Comparison of ENCODE assay signal across 8 cellular contexts in genomic region chr2:96261328-96262003, GRCh38. TPM values are rescaled to one million over a fixed set of nuclear protein-coding genes. Genes with fewer than 3 reads are reported as not detected.
DNase-seq lines count a peak whose midpoint lies in the region; ATAC-seq and TF ChIP-seq lines count a peak whose summit lies in the region.
"Had no signal": no experiment of that assay in that cellular context is flagged by ENCODE, and none has a peak within 500 bp of the region (broad histone marks: within the 10 kb centered on the region; RNA-seq: fewer than 3 reads in every experiment).

No MANE protein-coding gene starts in this region.

- no peak for TF ChIP-seq CTCF in HCT116 (IDR thresholded peaks at IDR 0.05 in 2 of 3, conservative IDR thresholded peaks at IDR 0.05 in 1 of 3; ENCODE audit: borderline replicate concordance in 1 of 3, insufficient read depth in 1 of 3, low read depth in 2 of 3, low read length in 2 of 3)
- TF ChIP-seq CTCF in VCaP (conservative IDR thresholded peaks at IDR 0.05) = no peak
- TF ChIP-seq CTCF in liver (IDR thresholded peaks at IDR 0.05; ENCODE audit: low read depth, low read length, missing input control) = no peak
- no peak for TF ChIP-seq CTCF in stomach (IDR thresholded peaks at IDR 0.05)

- intact Hi-C loops in HCT116 (cut with micrococcal nuclease) = loop anchor here (2.0 kb wide), 1 partner anchor 53 kb away; the partner anchor contains the start of gene STARD7
- intact Hi-C loops in stomach (cut with DNase I; ENCODE audit: low total_unique reads) = loop anchor here (10.0 kb wide), 1 partner anchor 47 kb away; no protein-coding TSS in a partner anchor

- H3K36me3 ChIP-seq in HCT116 (ENCODE audit: control insufficient read depth in 1 of 2, insufficient read depth in 2 of 2, low read length in 2 of 2) (peaks cover 0 to 7% of the 10 kb centered on the region in 2 experiments; a peak in 1 of 4 replicates), liver (ENCODE audit: control insufficient read depth in 4 of 4, insufficient read depth in 3 of 4, low read depth in 1 of 4, low read length in 3 of 4) (peaks cover 0 to 3% (median 0%) of the 10 kb centered on the region in 4 donors), stomach (peaks cover 0 to 50% (median 33%) of the 10 kb centered on the region in 4 donors)

- H3K27ac ChIP-seq in HCT116 (ENCODE audit: low read depth, low read length) = peak overlapping the region; percentile 63
- H3K27ac ChIP-seq in VCaP = peak overlapping the region; percentile 70
- H3K27ac ChIP-seq in liver (ENCODE audit: low read depth in 1 of 2, low read length in 2 of 2) = peak overlapping the region; percentile 87 to 95
- H3K27ac ChIP-seq in stomach = peak overlapping the region; percentile 72 to 94 (median 81)
- H3K27ac ChIP-seq: SJSA1 had no signal

- H3K9me2 ChIP-seq in HCT116 (ENCODE audit: insufficient read depth) = no peaks in the 10 kb centered on the region

- H3K4me2 ChIP-seq in HCT116 (ENCODE audit: low read length) = peak overlapping the region; percentile 70

- CTCF ChIA-PET in HCT116 (lab: Charles Lee) = interaction anchor here (0.9 to 3.4 kb wide), 5 partner anchors 53 to 269 kb away, joined by 3 to 25 read pairs (median 4); partner anchors contain the start of genes ADRA2B, ANKRD36C and STARD7

- peaks cover 75% of the 10 kb centered on the region for H3K79me2 ChIP-seq in HCT116 (ENCODE audit: insufficient read depth, low read length)

- ATAC-seq in HCT116 = no peak

- H2AFZ ChIP-seq in HCT116 (ENCODE audit: low read depth, low read length, poor library complexity, severe bottlenecking) = no peak overlapping the region

- TF ChIP-seq EP300 in stomach (IDR thresholded peaks at IDR 0.05) = no peak

- H3K27me3 ChIP-seq in HCT116 (ENCODE audit: insufficient read depth, low read length) = no peaks in the 10 kb centered on the region
- H3K27me3 ChIP-seq in liver (ENCODE audit: control insufficient read depth in 4 of 4, insufficient read depth in 4 of 4, low read length in 3 of 4) = no peaks in the 10 kb centered on the region
- no peaks in the 10 kb centered on the region for H3K27me3 ChIP-seq in stomach
- H3K27me3 ChIP-seq: SJSA1 had no signal

- no peak for TF ChIP-seq POLR2A in HCT116 (IDR thresholded peaks at IDR 0.05; ENCODE audit: borderline replicate concordance, extremely low read depth, insufficient read depth, insufficient read length)
- no peak for TF ChIP-seq POLR2A in stomach (IDR thresholded peaks at IDR 0.05)
- no peak for TF ChIP-seq POLR2A in erythroblast (IDR thresholded peaks at IDR 0.05; ENCODE audit: low read length)

- H3K9me3 ChIP-seq in HCT116 (ENCODE audit: control insufficient read depth in 1 of 2, insufficient read depth in 1 of 2, low read depth in 1 of 2, low read length in 2 of 2) (no peaks in the 10 kb centered on the region), liver (ENCODE audit: control insufficient read depth in 4 of 4, low read length in 3 of 4) (no peaks in the 10 kb centered on the region), stomach (no peaks in the 10 kb centered on the region)
- H3K9me3 ChIP-seq: SJSA1 had no signal

- RAD21 ChIA-PET in HCT116 (lab: Charles Lee; ENCODE audit: low non-redundant PET in 1 of 2, low total read pairs in 2 of 2, uncharacterized antibody in 2 of 2, unreplicated experiment in 2 of 2) = interaction anchor here in 1 of 2 experiments (1.2 kb wide), 1 partner anchor 53 kb away, joined by 3 read pairs; no protein-coding TSS in a partner anchor

- no peak for DNase-seq in HCT116 (ENCODE audit: low read depth, low spot score)
- no peak for DNase-seq in stomach
- no peak for DNase-seq in erythroblast (lab: John Stamatoyannopoulos, UW)
- no peak for DNase-seq in NCI-H510A (lab: John Stamatoyannopoulos, UW)
- DNase-seq in A172 (ENCODE audit: low spot score) = no peak

- no peaks in the 10 kb centered on the region for H4K20me1 ChIP-seq in HCT116 (ENCODE audit: insufficient read depth)

- 34% methylated on average over 6 of the region's 6 CpGs for WGBS in liver
- 56 to 83% (median 58%) methylated on average over 6 of the region's 6 CpGs for WGBS in stomach, 5 donors

- POLR2A ChIA-PET in HCT116 (lab: Charles Lee) = interaction anchor here (2.3 to 2.7 kb wide), 2 partner anchors 11 to 53 kb away, joined by 5 to 9 read pairs; partner anchors contain the start of gene STARD7

- peaks cover 33 to 49% of the 10 kb centered on the region in 2 experiments for H3K4me1 ChIP-seq in HCT116 (ENCODE audit: control insufficient read depth in 1 of 2, insufficient read depth in 2 of 2, low read length in 2 of 2)
- H3K4me1 ChIP-seq in liver (ENCODE audit: control insufficient read depth in 4 of 4, insufficient read depth in 4 of 4, low read length in 3 of 4) = peaks cover 18 to 65% (median 52%) of the 10 kb centered on the region in 4 donors
- peaks cover 56 to 84% (median 76%) of the 10 kb centered on the region in 4 donors for H3K4me1 ChIP-seq in stomach

- TF ChIP-seq RAD21 in HCT116 (IDR thresholded peaks at IDR 0.05; ENCODE audit: low read depth) (no peak), liver (IDR thresholded peaks at IDR 0.05) (peak; percentile 33 to 44)

- BruUV-seq in HCT116 (replicated peaks; lab: Mats Ljungman, UMichigan) = no TSS peak

- H3K9ac ChIP-seq in HCT116 (ENCODE audit: low read length) = peak overlapping the region; percentile 33; the same call in 1 of the 2 replicates
- H3K9ac ChIP-seq in liver (ENCODE audit: low read depth in 1 of 2, low read length in 2 of 2) = peak overlapping the region; percentile 14 to 50

- H3K4me3 ChIP-seq in HCT116 (replicated peaks in 1 of 2; ENCODE audit: low read depth in 1 of 2, low read length in 2 of 2) (no peak overlapping the region; a peak in 1 of 4 replicates), liver (ENCODE audit: low read depth in 1 of 3, low read length in 3 of 3) (no peak overlapping the region), stomach (no peak overlapping the region)
- H3K4me3 ChIP-seq: SJSA1 had no signal

TF ChIP-seq in HCT116, 20 proteins besides CTCF, POLR2A, EP300 and RAD21 (continues in another document):
- TF ChIP-seq ZNF274 (IDR thresholded peaks at IDR 0.05; ENCODE audit: low read depth, low read length) = no peak
- TF ChIP-seq MAX (IDR thresholded peaks at IDR 0.05) = no peak
- TF ChIP-seq JUND (IDR thresholded peaks at IDR 0.05) = no peak

TF ChIP-seq in liver, 16 proteins besides CTCF, POLR2A, EP300 and RAD21 (continues in another document):
- peak; percentile 56 to 75 for TF ChIP-seq JUND (IDR thresholded peaks at IDR 0.05)
- peak; percentile 95 to 96 for TF ChIP-seq HNF4A (conservative IDR thresholded peaks at IDR 0.05)
- TF ChIP-seq ZBTB33 (IDR thresholded peaks at IDR 0.05) = no peak

RNA-seq across cellular contexts. Expression of gene TMEM127, which starts 4.3 kb away (rescaled TPM):
- total RNA-seq in HCT116 (2021; ENCODE audit: unreplicated experiment) = 25.3 TPM
- polyA plus RNA-seq in HCT116 (2012) = 19.7 and 19.8 TPM in 2 replicates
- total RNA-seq in liver = 10 to 100 TPM; 17.7 to 19.1 TPM
- 10 to 100 TPM; 11.2 to 27.5 TPM for polyA plus RNA-seq in liver
- total RNA-seq in stomach = 10 to 100 TPM in 4 of 5 donors, 1 to 10 TPM in 1; 5.8 to 51.6 (median 21.9) TPM
- polyA plus RNA-seq in stomach = 10 to 100 TPM in 1 of 3 donors, 1 to 10 TPM in 2; 5.7 to 11.4 (median 9.6) TPM
- total RNA-seq in A172 (2014; rRNA removed; shearing (Covaris generic)) = 35.0 and 37.8 TPM in 2 replicates

RNA-seq across cellular contexts. Expression of gene CIAO1, which starts 4.6 kb away (rescaled TPM):
- total RNA-seq in HCT116 (2021; ENCODE audit: unreplicated experiment) (76.8 TPM), liver (10 to 100 TPM; 50.6 to 80.4 TPM), stomach (100 to 1,000 TPM in 2 of 5 donors, 10 to 100 TPM in 3; 58.3 to 161 (median 95.3) TPM)
- 54.7 and 62.0 TPM in 2 replicates for polyA plus RNA-seq in HCT116 (2012)
- polyA plus RNA-seq in liver (10 to 100 TPM; 43.0 to 43.3 TPM), stomach (10 to 100 TPM; 29.3 to 43.4 (median 42.3) TPM)
- total RNA-seq in A172 (2014; rRNA removed; shearing (Covaris generic)) = 118 and 119 TPM in 2 replicates

RNA-seq across cellular contexts. Expression of gene SNRNP200, which starts 43.9 kb away (rescaled TPM):
- total RNA-seq in HCT116 (2021; ENCODE audit: unreplicated experiment) (202 TPM), liver (10 to 100 TPM; 55.9 to 75.2 TPM), stomach (100 to 1,000 TPM in 2 of 5 donors, 10 to 100 TPM in 3; 74.0 to 184 (median 88.1) TPM)
- polyA plus RNA-seq in HCT116 (2012) = 225 and 235 TPM in 2 replicates
- polyA plus RNA-seq in liver (10 to 100 TPM; 28.1 to 39.1 TPM), stomach (10 to 100 TPM; 31.2 to 67.1 (median 33.8) TPM)
- total RNA-seq in A172 (2014; rRNA removed; shearing (Covaris generic)) = 33.0 and 38.5 TPM in 2 replicates

RNA-seq across cellular contexts. Expression of gene STARD7, which starts 52.8 kb away (rescaled TPM):
- 160 TPM for total RNA-seq in HCT116 (2021; ENCODE audit: unreplicated experiment)
- polyA plus RNA-seq in HCT116 (2012) = 53.5 and 64.4 TPM in 2 replicates
- total RNA-seq in liver = 100 to 1,000 TPM in 1 of 2 donors, 10 to 100 TPM in 1; 72.0 to 120 TPM
- 10 to 100 TPM; 42.9 to 47.4 TPM for polyA plus RNA-seq in liver
- 100 to 1,000 TPM in 2 of 5 donors, 10 to 100 TPM in 3; 30.3 to 165 (median 87.5) TPM for total RNA-seq in stomach
- 10 to 100 TPM; 34.6 to 46.4 (median 43.1) TPM for polyA plus RNA-seq in stomach
- 191 and 196 TPM in 2 replicates for total RNA-seq in A172 (2014; rRNA removed; shearing (Covaris generic))
